ENCODE assay signal across 22 cellular contexts in the genomic region with DNA sequence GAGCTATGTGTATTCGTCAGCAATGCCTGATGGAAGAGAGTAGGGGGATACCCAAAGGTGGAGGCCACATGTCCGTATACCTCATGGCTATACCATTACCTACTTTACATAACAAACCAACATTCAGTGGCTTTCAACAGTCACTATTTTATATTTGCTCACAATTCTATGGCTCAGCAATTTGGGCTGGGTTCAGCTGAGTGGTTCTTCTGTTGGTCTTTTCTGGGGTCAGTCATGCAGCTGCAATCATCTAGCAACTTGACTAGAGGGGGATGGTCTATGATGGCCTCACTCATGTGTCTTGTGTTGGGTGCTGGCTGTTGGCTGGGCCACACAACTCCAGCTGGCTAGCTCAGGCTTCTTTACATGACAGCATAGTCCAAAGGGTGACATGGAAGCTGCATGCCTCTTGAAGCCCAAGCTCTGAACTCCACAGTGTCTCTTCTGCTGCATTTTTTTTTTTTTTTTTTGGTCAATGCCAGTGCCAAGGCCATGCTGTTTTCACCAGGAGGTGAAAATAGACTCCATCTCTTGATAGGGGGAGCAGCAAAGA. TPM values are rescaled to one million over a fixed set of nuclear protein-coding genes. Genes with fewer than 3 reads are reported as not detected.
DNase-seq lines count a peak whose midpoint lies in the region; ATAC-seq, FAIRE-seq and TF ChIP-seq lines count a peak whose summit lies in the region.
"Had no signal": no experiment of that assay in that cellular context is flagged by ENCODE, and none has a peak within 500 bp of the region (broad histone marks: within the 10 kb centered on the region; RNA-seq: fewer than 3 reads in every experiment).

No MANE protein-coding gene starts in this region.

- no peak overlapping the region for H3K9ac ChIP-seq in trophoblast cell (ENCODE audit: low read length)
- H3K9ac ChIP-seq: BLaER1 had no signal

- H3K9me2 ChIP-seq in GM23338 (ENCODE audit: insufficient read depth) = no peaks in the 10 kb centered on the region

- no peaks in the 10 kb centered on the region for H3K36me3 ChIP-seq in GM23338 (ENCODE audit: insufficient read depth)
- peaks cover 7 to 19% of the 10 kb centered on the region in 2 experiments for H3K36me3 ChIP-seq in trophoblast cell (ENCODE audit: control insufficient read depth in 1 of 2, insufficient read depth in 2 of 2, low read length in 2 of 2)
- H3K36me3 ChIP-seq: MG63 had no signal

- peaks cover 70% of the 10 kb centered on the region for H3K36me3 Mint-ChIP-seq in activated naive CD8-positive, alpha-beta T cell treated with anti-CD3 and anti-CD28 coated beads for 36 hours
- peaks cover 63% of the 10 kb centered on the region for H3K36me3 Mint-ChIP-seq in activated naive CD8-positive, alpha-beta T cell treated with anti-CD3 and anti-CD28 coated beads, Interleukin-2, amount 50 U/mL, for 24 hours (ENCODE audit: low read depth)
- 0 out of 3 replicates have a peak, but pooled peaks cover 3% of the 10 kb centered on the region for H3K36me3 Mint-ChIP-seq in GM23338 (ENCODE audit: low read depth)
- peaks cover 9% of the 10 kb centered on the region for H3K36me3 Mint-ChIP-seq in effector memory CD8-positive, alpha-beta T cell (ENCODE audit: insufficient read depth)

- no peak overlapping the region for H3K23ac ChIP-seq in trophoblast cell (ENCODE audit: low read length)

- TF ChIP-seq CTCF in GM23338 (conservative IDR thresholded peaks at IDR 0.05; ENCODE audit: low read depth in 2 of 2) = no peak

- H2BK5ac ChIP-seq in trophoblast cell (ENCODE audit: low read depth, low read length, poor library complexity) = no peak overlapping the region

- TF ChIP-seq POLR2A in H54 (IDR thresholded peaks at IDR 0.05; ENCODE audit: low read depth, low read length) = no peak

- no peak overlapping the region for H2BK120ac ChIP-seq in trophoblast cell (ENCODE audit: insufficient read depth, low read length, poor library complexity)

- H3K79me1 ChIP-seq in trophoblast cell (ENCODE audit: low read length) = peaks cover 32% of the 10 kb centered on the region

- H3K27me3 Mint-ChIP-seq in activated naive CD8-positive, alpha-beta T cell treated with anti-CD3 and anti-CD28 coated beads for 36 hours = no peaks in the 10 kb centered on the region
- no peaks in the 10 kb centered on the region for H3K27me3 Mint-ChIP-seq in activated naive CD8-positive, alpha-beta T cell treated with anti-CD3 and anti-CD28 coated beads, Interleukin-2, amount 50 U/mL, for 24 hours
- H3K27me3 Mint-ChIP-seq in GM23338 (ENCODE audit: insufficient read depth, low read depth, poor library complexity) = peaks cover 10% of the 10 kb centered on the region
- no peaks in the 10 kb centered on the region for H3K27me3 Mint-ChIP-seq in effector memory CD8-positive, alpha-beta T cell
- H3K27me3 Mint-ChIP-seq: CD4-positive, CD25-positive, alpha-beta regulatory T cell had no signal

- no peak for FAIRE-seq in H54 (lab: Jason Lieb, UNC)
- FAIRE-seq: HTR-8/SVneo had no signal

- H2AK5ac ChIP-seq in trophoblast cell (ENCODE audit: low read length) = no peak overlapping the region

- H3K9me3 ChIP-seq in trophoblast cell (ENCODE audit: insufficient read depth, low read depth, low read length) = peaks cover 2% of the 10 kb centered on the region
- H3K9me3 ChIP-seq: MG63 had no signal

- H3K14ac ChIP-seq in trophoblast cell (ENCODE audit: low read length) = peak overlapping the region; percentile 54

- peak overlapping the region; percentile 34 for H3K27ac Mint-ChIP-seq in activated naive CD8-positive, alpha-beta T cell treated with anti-CD3 and anti-CD28 coated beads for 36 hours
- no peak overlapping the region for H3K27ac Mint-ChIP-seq in activated naive CD8-positive, alpha-beta T cell treated with anti-CD3 and anti-CD28 coated beads, Interleukin-2, amount 50 U/mL, for 24 hours
- no peak overlapping the region for H3K27ac Mint-ChIP-seq in GM23338
- H3K27ac Mint-ChIP-seq in effector memory CD8-positive, alpha-beta T cell = peak overlapping the region; percentile 96 to 97
- H3K27ac Mint-ChIP-seq: H9 had no signal

- H3F3A ChIP-seq in GM23338 (replicated peaks; ENCODE audit: low read depth) = no peaks in the 10 kb centered on the region

- no peaks in the 10 kb centered on the region for H3K79me2 ChIP-seq in GM23338 (replicated peaks; ENCODE audit: insufficient read depth)
- H3K79me2 ChIP-seq in trophoblast cell (ENCODE audit: control insufficient read depth, insufficient read depth, low read length, poor library complexity) = no peaks in the 10 kb centered on the region

- ATAC-seq in activated naive CD8-positive, alpha-beta T cell treated with anti-CD3 and anti-CD28 coated beads, Interleukin-2, amount 50 U/mL, for 24 hours = no peak
- ATAC-seq in GM23338 (no peak), GM19463 (IDR thresholded peaks at IDR 0.05; ENCODE audit: unreplicated experiment) (no peak)
- ATAC-seq in effector memory CD8-positive, alpha-beta T cell (replicated peaks) = no peak

- H4K20me1 ChIP-seq in GM23338 (replicated peaks; ENCODE audit: insufficient read depth) = no peaks in the 10 kb centered on the region
- H4K20me1 ChIP-seq: BLaER1 had no signal

- H3K4me3 Mint-ChIP-seq in activated naive CD8-positive, alpha-beta T cell treated with anti-CD3 and anti-CD28 coated beads for 36 hours = no peak overlapping the region
- no peak overlapping the region for H3K4me3 Mint-ChIP-seq in activated naive CD8-positive, alpha-beta T cell treated with anti-CD3 and anti-CD28 coated beads, Interleukin-2, amount 50 U/mL, for 24 hours
- H3K4me3 Mint-ChIP-seq in GM23338 = no peak overlapping the region
- H3K4me3 Mint-ChIP-seq in effector memory CD8-positive, alpha-beta T cell = no peak overlapping the region
- H3K4me3 Mint-ChIP-seq: CD4-positive, CD25-positive, alpha-beta regulatory T cell; H9 had no signal

- H3K18ac ChIP-seq in trophoblast cell (ENCODE audit: low read length) = peak overlapping the region; percentile 31

- H3K9me3 Mint-ChIP-seq in activated naive CD8-positive, alpha-beta T cell treated with anti-CD3 and anti-CD28 coated beads for 36 hours = peaks cover 15% of the 10 kb centered on the region
- peaks cover 14% of the 10 kb centered on the region for H3K9me3 Mint-ChIP-seq in activated naive CD8-positive, alpha-beta T cell treated with anti-CD3 and anti-CD28 coated beads, Interleukin-2, amount 50 U/mL, for 24 hours
- peaks cover 9% of the 10 kb centered on the region for H3K9me3 Mint-ChIP-seq in GM23338
- no peaks in the 10 kb centered on the region for H3K9me3 Mint-ChIP-seq in effector memory CD8-positive, alpha-beta T cell

- H3K27me3 ChIP-seq in GM23338 (ENCODE audit: insufficient read depth) (no peaks in the 10 kb centered on the region), trophoblast cell (ENCODE audit: insufficient read depth, low read length) (no peaks in the 10 kb centered on the region)
- H3K27me3 ChIP-seq: BLaER1, MG63 had no signal

- H4K12ac ChIP-seq in trophoblast cell (ENCODE audit: low read depth, low read length) = no peak overlapping the region

- peak overlapping the region; percentile 44 for H4K91ac ChIP-seq in trophoblast cell (ENCODE audit: low read depth, low read length)

- no CpG with 5 or more reads among the region's 2 CpGs for WGBS in trophoblast cell (ENCODE audit: extremely low coverage, insufficient coverage, insufficient read length)

- no peak overlapping the region for H3K4ac ChIP-seq in trophoblast cell (ENCODE audit: low read depth, low read length)

- H3K4me3 ChIP-seq in GM23338 (no peak overlapping the region), trophoblast cell (ENCODE audit: low read depth, low read length) (no peak overlapping the region)
- H3K4me3 ChIP-seq: BLaER1, MG63 had no signal

- H3K4me2 ChIP-seq in GM23338 (no peak overlapping the region), trophoblast cell (ENCODE audit: low read length) (no peak overlapping the region)
- H3K4me2 ChIP-seq: BLaER1 had no signal

- H3K4me1 ChIP-seq in GM23338 (ENCODE audit: insufficient read depth) (no peaks in the 10 kb centered on the region), trophoblast cell (ENCODE audit: control insufficient read depth in 1 of 2, insufficient read depth in 2 of 2, low read length in 2 of 2) (peaks cover 25 to 39% of the 10 kb centered on the region in 2 experiments)

- H3K27ac ChIP-seq in GM23338 (ENCODE audit: low read depth) (no peak overlapping the region), trophoblast cell (ENCODE audit: low read depth, low read length) (no peak overlapping the region)
- H3K27ac ChIP-seq: BLaER1 had no signal

- no peak overlapping the region for H2BK12ac ChIP-seq in trophoblast cell (ENCODE audit: low read length)

- H4K8ac ChIP-seq in trophoblast cell (ENCODE audit: low read depth, low read length) = no peak overlapping the region

- H3K4me1 Mint-ChIP-seq in activated naive CD8-positive, alpha-beta T cell treated with anti-CD3 and anti-CD28 coated beads for 36 hours = peaks cover 68% of the 10 kb centered on the region
- H3K4me1 Mint-ChIP-seq in activated naive CD8-positive, alpha-beta T cell treated with anti-CD3 and anti-CD28 coated beads, Interleukin-2, amount 50 U/mL, for 24 hours = peaks cover 73% of the 10 kb centered on the region
- no peaks in the 10 kb centered on the region; the same call in 2 of the 3 replicates for H3K4me1 Mint-ChIP-seq in GM23338
- H3K4me1 Mint-ChIP-seq in effector memory CD8-positive, alpha-beta T cell (ENCODE audit: low read depth in 2 of 2) = peaks cover 46 to 50% of the 10 kb centered on the region in 2 donors

- H2AFZ ChIP-seq in GM23338 (no peak overlapping the region), trophoblast cell (ENCODE audit: insufficient read depth, low read length, poor library complexity) (no peak overlapping the region)

- no peak for DNase-seq in activated naive CD8-positive, alpha-beta T cell treated with anti-CD3 and anti-CD28 coated beads for 36 hours
- no peak for DNase-seq in activated naive CD8-positive, alpha-beta T cell treated with anti-CD3 and anti-CD28 coated beads, Interleukin-2, amount 50 U/mL, for 24 hours
- DNase-seq in GM23338 (ENCODE audit: low spot score) = no peak
- no peak for DNase-seq in effector memory CD8-positive, alpha-beta T cell
- no peak for DNase-seq in trophoblast cell
- no peak for DNase-seq in H54 (ENCODE audit: insufficient read length, low spot score)
- no peak for DNase-seq in T1000 (lab: John Stamatoyannopoulos, UW)
- DNase-seq: CD4-positive, CD25-positive, alpha-beta regulatory T cell; DMS79 treated with DMSO at 0.1 percent for 48 hours; GF-D8; H9; KBM-7; MG63; NCI-H1694; NCI-H2029 treated with DMSO at 0.1 percent for 48 hours; NCI-H2227 treated with DMSO at 0.1 percent for 48 hours; NCI-H526 treated with DMSO at 0.1 percent for 48 hours; Right ventricle myocardium superior; RPMI8226 had no signal

TF ChIP-seq in GM23338, 12 proteins besides CTCF, POLR2A, EP300 and RAD21 (continues in another document):
- TF ChIP-seq JUNB (IDR thresholded peaks at IDR 0.05; ENCODE audit: unreplicated experiment) = no peak
- TF ChIP-seq ZNF331 (CRISPR knock-in tag; IDR thresholded peaks at IDR 0.05; ENCODE audit: low read depth) = peak; percentile 79

RNA-seq across cellular contexts. Expression of gene RIN3, which starts 53.7 kb away (rescaled TPM):
- 10 to 100 TPM; 59.2 to 59.6 TPM for total RNA-seq in activated naive CD8-positive, alpha-beta T cell treated with anti-CD3 and anti-CD28 coated beads for 36 hours
- total RNA-seq in GM23338 (2014; rRNA removed; shearing (Covaris generic)) = 0.78 and 0.97 TPM in 2 replicates
- polyA plus RNA-seq in GM23338 (2016; fragmentation: Nextera tagmentation; extraction: Ambion mirVana) = 0.63 and 1.5 TPM in 2 replicates
- polyA plus RNA-seq in trophoblast cell (2013) = 34.8 and 36.0 TPM in 2 replicates

Comparison
In these comparisons a context has a peak if more than half of its experiments do, and no peak if none do; other contexts are left out.
1. H3K27ac Mint-ChIP-seq: peak in activated naive CD8-positive, alpha-beta T cell treated with anti-CD3 and anti-CD28 coated beads for 36 hours (single experiment) and effector memory CD8-positive, alpha-beta T cell (2 of 2); none in activated naive CD8-positive, alpha-beta T cell treated with anti-CD3 and anti-CD28 coated beads, Interleukin-2, amount 50 U/mL, for 24 hours (single experiment) and GM23338 (single experiment).
2. RNA of gene RIN3, which starts 53.7 kb away (total RNA-seq): 59.2 to 59.6 TPM in activated naive CD8-positive, alpha-beta T cell treated with anti-CD3 and anti-CD28 coated beads for 36 hours; 0.78 to 0.97 TPM in GM23338; every median in the first group is over 10 times any median in the second.